Comparison of ENCODE assay signal across 8 cellular contexts in genomic region chr1:6490181-6491075, GRCh38. TPM values are rescaled to one million over a fixed set of nuclear protein-coding genes. Genes with fewer than 3 reads are reported as not detected.
DNase-seq lines count a peak whose midpoint lies in the region; ATAC-seq and TF ChIP-seq lines count a peak whose summit lies in the region.

No MANE protein-coding gene starts in this region.

- peak overlapping the region; percentile 68 for H4K12ac ChIP-seq in trophoblast cell (ENCODE audit: low read depth, low read length)

- 0 out of 2 replicates have a peak, but pooled peaks have one; percentile 64 for TF ChIP-seq CTCF in PC-9 (conservative IDR thresholded peaks at IDR 0.05)

- peak overlapping the region; percentile 89 for H3K27ac ChIP-seq in PC-9
- peak overlapping the region; percentile 94 for H3K27ac ChIP-seq in trophoblast cell (ENCODE audit: low read depth, low read length)

- H3K9me3 ChIP-seq in PC-9 (ENCODE audit: insufficient read depth, low read depth) (no peaks in the 10 kb centered on the region), trophoblast cell (ENCODE audit: insufficient read depth, low read depth, low read length) (peaks cover 2% of the 10 kb centered on the region)

- H2BK120ac ChIP-seq in trophoblast cell (ENCODE audit: insufficient read depth, low read length, poor library complexity), result peak overlapping the region; percentile 94

- no peaks in the 10 kb centered on the region for H3K9me2 ChIP-seq in PC-9 (ENCODE audit: insufficient read depth)

- peak overlapping the region; percentile 92 for H4K8ac ChIP-seq in trophoblast cell (ENCODE audit: low read depth, low read length)

- H3K18ac ChIP-seq in trophoblast cell (ENCODE audit: low read length), result peak overlapping the region; percentile 83

- H3K36me3 Mint-ChIP-seq in activated naive CD4-positive, alpha-beta T cell treated with anti-CD3 and anti-CD28 coated beads for 36 hours (ENCODE audit: low read depth), result no peaks in the 10 kb centered on the region

- H2AFZ ChIP-seq in PC-9 (peak overlapping the region; percentile 90), trophoblast cell (ENCODE audit: insufficient read depth, low read length, poor library complexity) (peak overlapping the region; percentile 82)

- peak overlapping the region; percentile 70 for H2BK5ac ChIP-seq in trophoblast cell (ENCODE audit: low read depth, low read length, poor library complexity)

- H3K27me3 Mint-ChIP-seq in activated naive CD4-positive, alpha-beta T cell treated with anti-CD3 and anti-CD28 coated beads for 36 hours (ENCODE audit: low read depth), result peaks cover 10% of the 10 kb centered on the region

- H3K14ac ChIP-seq in trophoblast cell (ENCODE audit: low read length), result peak overlapping the region; percentile 83

- H3K79me2 ChIP-seq in PC-9 (ENCODE audit: low read depth) (no peaks in the 10 kb centered on the region), trophoblast cell (ENCODE audit: control insufficient read depth, insufficient read depth, low read length, poor library complexity) (peaks cover 12% of the 10 kb centered on the region)

- H3K4ac ChIP-seq in trophoblast cell (ENCODE audit: low read depth, low read length), result peak overlapping the region; percentile 84

- H3K4me2 ChIP-seq in PC-9 (peak overlapping the region; percentile 98), trophoblast cell (ENCODE audit: low read length) (peak overlapping the region; percentile 91)

- H3K79me1 ChIP-seq in trophoblast cell (ENCODE audit: low read length), result peaks cover 32% of the 10 kb centered on the region

- peak overlapping the region; percentile 72 for H3K4me3 Mint-ChIP-seq in activated naive CD4-positive, alpha-beta T cell treated with anti-CD3 and anti-CD28 coated beads for 36 hours

- CTCF ChIA-PET in PC-9 (lab: Charles Lee), result interaction anchor here (0.6 to 1.4 kb wide), 3 partner anchors 50 to 151 kb away, joined by 3 read pairs; no protein-coding TSS in a partner anchor
- CTCF ChIA-PET in activated naive CD4-positive, alpha-beta T cell treated with anti-CD3 and anti-CD28 coated beads for 36 hours (lab: Charles Lee), result interaction anchor here (0.5 to 3.4 kb wide), 24 partner anchors 9 to 211 kb away, joined by 3 to 19 read pairs (median 4); partner anchors contain the start of genes DNAJC11, HES2, NOL9 and TAS1R1

- peak; percentile 46 for TF ChIP-seq POLR2A in GM10847 (IDR thresholded peaks at IDR 0.05; ENCODE audit: extremely low read depth, insufficient read length)

- ATAC-seq in HG02870 (IDR thresholded peaks at IDR 0.05; ENCODE audit: unreplicated experiment) (peak; percentile 32), Right ventricle myocardium superior (ENCODE audit: poor library complexity) (peak; percentile 79)

- peak overlapping the region; percentile 84 for H3K9ac ChIP-seq in trophoblast cell (ENCODE audit: low read length)

- peaks cover 12% of the 10 kb centered on the region; the same call in 1 of the 2 replicates for H3F3A ChIP-seq in PC-9 (ENCODE audit: insufficient read depth, low read depth)

- H3K36me3 ChIP-seq in PC-9 (ENCODE audit: low read depth) (no peaks in the 10 kb centered on the region), trophoblast cell (ENCODE audit: control insufficient read depth in 1 of 2, insufficient read depth in 2 of 2, low read length in 2 of 2) (peaks cover 14 to 16% of the 10 kb centered on the region in 2 experiments)

- no peaks in the 10 kb centered on the region for H4K20me1 ChIP-seq in PC-9 (ENCODE audit: insufficient read depth)

- H4K91ac ChIP-seq in trophoblast cell (ENCODE audit: low read depth, low read length), result peak overlapping the region; percentile 97

- H3K4me3 ChIP-seq in PC-9 (peak overlapping the region; percentile 89), trophoblast cell (ENCODE audit: low read depth, low read length) (peak overlapping the region; percentile 75)

- peak overlapping the region; percentile 82 for H2BK12ac ChIP-seq in trophoblast cell (ENCODE audit: low read length)

- WGBS in trophoblast cell (ENCODE audit: extremely low coverage, insufficient coverage, insufficient read length), result no CpG with 5 or more reads among the region's 70 CpGs

- BruUV-seq in PC-9 (replicated peaks; lab: Mats Ljungman, UMichigan), result TSS peak; percentile 70

- H3K4me1 ChIP-seq in PC-9 (replicated peaks; ENCODE audit: insufficient read depth), result peaks cover 19% of the 10 kb centered on the region
- peaks cover 30 to 31% of the 10 kb centered on the region in 2 experiments for H3K4me1 ChIP-seq in trophoblast cell (ENCODE audit: control insufficient read depth in 1 of 2, insufficient read depth in 2 of 2, low read length in 2 of 2)

- H2AK5ac ChIP-seq in trophoblast cell (ENCODE audit: low read length), result peak overlapping the region; percentile 78

- POLR2A ChIA-PET in PC-9 (lab: Charles Lee; ENCODE audit: unreplicated experiment), result interaction anchor here (0.6 to 0.7 kb wide), 2 partner anchors 108 to 111 kb away, joined by 4 to 5 read pairs; no protein-coding TSS in a partner anchor

- no peaks in the 10 kb centered on the region for H3K9me3 Mint-ChIP-seq in activated naive CD4-positive, alpha-beta T cell treated with anti-CD3 and anti-CD28 coated beads for 36 hours

- DNase-seq in PC-9 (peak; percentile 45 to 76), Right ventricle myocardium superior (peak; percentile 75), trophoblast cell (peak; percentile 38 to 69), inferior parietal cortex (ENCODE audit: extremely low spot score) (no peak), NCI-H774 (lab: John Stamatoyannopoulos, UW) (no peak)
- DNase-seq in activated naive CD4-positive, alpha-beta T cell treated with anti-CD3 and anti-CD28 coated beads for 36 hours, result peak; percentile 78

- H3K27ac Mint-ChIP-seq in activated naive CD4-positive, alpha-beta T cell treated with anti-CD3 and anti-CD28 coated beads for 36 hours, result peak overlapping the region; percentile 51

- H3K4me1 Mint-ChIP-seq in activated naive CD4-positive, alpha-beta T cell treated with anti-CD3 and anti-CD28 coated beads for 36 hours (ENCODE audit: low read depth), result peaks cover 24% of the 10 kb centered on the region

- H3K27me3 ChIP-seq in PC-9 (ENCODE audit: insufficient read depth, low read depth), result no peaks in the 10 kb centered on the region
- no peaks in the 10 kb centered on the region for H3K27me3 ChIP-seq in trophoblast cell (ENCODE audit: insufficient read depth, low read length)

- intact Hi-C loops in PC-9 (cut with micrococcal nuclease; ENCODE audit: unreplicated experiment), result loop anchor here (2.0 to 5.0 kb wide), 3 partner anchors 32 to 138 kb away; partner anchors contain the start of gene KLHL21
- intact Hi-C loops in activated naive CD4-positive, alpha-beta T cell treated with anti-CD3 and anti-CD28 coated beads for 36 hours (cut with micrococcal nuclease), result loop anchor here (1.0 to 5.0 kb wide), 7 partner anchors 30 to 156 kb away; partner anchors contain the start of gene NOL9
- intact Hi-C loops in Right ventricle myocardium superior (cut with DNase I), result no loop called here

- no peak overlapping the region for H3K23ac ChIP-seq in trophoblast cell (ENCODE audit: low read length)

RNA-seq across cellular contexts. Expression of gene PLEKHG5, which starts 1.0 kb away (rescaled TPM):
- total RNA-seq in PC-9 (2021) (11.3 and 12.6 TPM in 2 replicates), Right ventricle myocardium superior (16.8 TPM)
- 1 to 10 TPM; 1.7 to 1.8 TPM for total RNA-seq in activated naive CD4-positive, alpha-beta T cell treated with anti-CD3 and anti-CD28 coated beads for 36 hours
- polyA plus RNA-seq in trophoblast cell (2013), result 31.1 and 31.3 TPM in 2 replicates

RNA-seq across cellular contexts. Expression of gene TNFRSF25, which starts 24.5 kb away (rescaled TPM):
- total RNA-seq in PC-9 (2021) (12.3 and 21.1 TPM in 2 replicates), Right ventricle myocardium superior (13.7 TPM)
- total RNA-seq in activated naive CD4-positive, alpha-beta T cell treated with anti-CD3 and anti-CD28 coated beads for 36 hours, result 10 to 100 TPM; 82.4 to 87.0 TPM
- 22.6 and 23.0 TPM in 2 replicates for polyA plus RNA-seq in trophoblast cell (2013)

Comparison
In these comparisons a context has a peak if more than half of its experiments do, and no peak if none do; other contexts are left out.
1. DNase-seq: peak in PC-9 (2 of 2), activated naive CD4-positive, alpha-beta T cell treated with anti-CD3 and anti-CD28 coated beads for 36 hours (single experiment), Right ventricle myocardium superior (single experiment) and trophoblast cell (2 of 2); none in inferior parietal cortex (single experiment) and NCI-H774 (single experiment).